27 cellular contexts compared by ENCODE assay signal in the genomic region with DNA sequence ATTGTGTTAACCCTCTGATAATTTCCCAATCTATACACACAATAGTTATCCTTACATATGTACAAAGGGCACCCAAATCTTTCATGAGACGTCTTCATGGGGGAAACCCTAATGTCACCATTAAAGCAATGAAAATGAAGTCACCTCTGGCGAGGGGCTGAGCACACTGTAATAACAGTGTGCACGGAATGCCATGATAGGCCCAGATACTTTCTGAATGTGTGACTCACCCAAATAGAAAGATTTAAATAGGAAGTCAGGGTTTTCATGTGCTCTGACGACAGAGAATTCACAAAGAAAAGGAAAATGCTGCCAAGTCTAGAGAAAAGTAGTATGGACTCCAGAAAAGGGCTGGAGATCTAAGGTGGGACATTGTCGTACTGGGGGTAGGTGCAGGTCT.
"Had no signal": no experiment of that assay in that cellular context is flagged by ENCODE, and none has a peak within 500 bp of the region (broad histone marks: within the 10 kb centered on the region; RNA-seq: fewer than 3 reads in every experiment).

No MANE protein-coding gene starts in this region.

- H3K27ac ChIP-seq: foreskin keratinocyte, neutrophil, skin epidermis, tibial nerve, vagina had no signal

- H3K9me3 Mint-ChIP-seq: activated B cell treated with CpG ODN at 0.5 μM for 24 hours; activated CD4-positive, alpha-beta T cell treated with anti-CD3 and anti-CD28 coated beads, Interleukin-2, amount 10 ng/mL, durations not matched to agents 24 days and 14 days; activated T-cell treated with anti-CD3 and anti-CD28 coated beads, Interleukin-2, amount 50 U/mL, for 72 hours had no signal

- H3K27me3 Mint-ChIP-seq: activated B cell treated with CpG ODN at 0.5 μM for 24 hours; activated CD4-positive, alpha-beta T cell treated with anti-CD3 and anti-CD28 coated beads, Interleukin-2, amount 10 ng/mL, durations not matched to agents 24 days and 14 days; progenitor cell of endocrine pancreas had no signal

- H3K27me3 ChIP-seq: foreskin keratinocyte, neutrophil, tibial nerve, vagina had no signal

- DNase-seq: activated B cell treated with CpG ODN at 0.5 μM for 24 hours; activated CD4-positive, alpha-beta T cell treated with anti-CD3 and anti-CD28 coated beads, Interleukin-2, amount 10 ng/mL, durations not matched to agents 24 days and 14 days; activated CD8-positive, alpha-beta memory T cell treated with anti-CD3 and anti-CD28 coated beads, Interleukin-2, amount 50 U/mL, for 4 hours; activated CD8-positive, alpha-beta T cell treated with anti-CD3 and anti-CD28 coated beads, Interleukin-2, amount 10 ng/mL, durations not matched to agents 7 days and 5 days; activated gamma-delta T cell treated with Interleukin-2 at 50 U/mL for 16 hours; activated T-cell treated with anti-CD3 and anti-CD28 coated beads, Interleukin-2, amount 50 U/mL, for 72 hours; amniotic stem cell; erythroblast; foreskin keratinocyte; glutamatergic neuron; hypothalamus; kidney glomerular epithelial cell; left ventricle myocardium superior; mesendoderm; natural killer cell; right cardiac atrium; stimulated activated CD4-positive, alpha-beta T cell treated with anti-CD3 and anti-CD28 coated beads, Interleukin-15, amount 100 ng/mL, for 24 hours; stimulated activated CD4-positive, alpha-beta T cell treated with anti-CD3 and anti-CD28 coated beads, Interleukin-4, amount 100 ng/mL, for 24 hours; stimulated activated naive CD4-positive, alpha-beta T cell treated with Interleukin-2 at 50 U/mL for 16 hours; substantia nigra; T-helper 2 cell had no signal

- H3K4me3 ChIP-seq: skin epidermis, tibial nerve, vagina had no signal

- H3K4me3 Mint-ChIP-seq: activated B cell treated with CpG ODN at 0.5 μM for 24 hours; activated CD4-positive, alpha-beta T cell treated with anti-CD3 and anti-CD28 coated beads, Interleukin-2, amount 10 ng/mL, durations not matched to agents 24 days and 14 days; activated CD8-positive, alpha-beta T cell treated with anti-CD3 and anti-CD28 coated beads, Interleukin-2, amount 10 ng/mL, durations not matched to agents 7 days and 5 days; activated naive CD8-positive, alpha-beta T cell; activated T-cell treated with anti-CD3 and anti-CD28 coated beads, Interleukin-2, amount 50 U/mL, for 72 hours; natural killer cell had no signal

- H3K4me1 ChIP-seq: foreskin keratinocyte, tibial nerve, vagina had no signal

- H3K36me3 ChIP-seq: neutrophil, vagina had no signal

- H3K36me3 Mint-ChIP-seq: activated naive CD8-positive, alpha-beta T cell had no signal

- ATAC-seq: activated CD8-positive, alpha-beta T cell treated with anti-CD3 and anti-CD28 coated beads, Interleukin-2, amount 10 ng/mL, durations not matched to agents 7 days and 5 days; activated T-cell treated with anti-CD3 and anti-CD28 coated beads, Interleukin-2, amount 50 U/mL, for 72 hours; foreskin keratinocyte; left ventricle myocardium superior; natural killer cell; right cardiac atrium had no signal

- H3K9me3 ChIP-seq: neutrophil, tibial nerve, vagina had no signal

- H3K4me1 Mint-ChIP-seq: activated B cell treated with CpG ODN at 0.5 μM for 24 hours; activated CD4-positive, alpha-beta T cell treated with anti-CD3 and anti-CD28 coated beads, Interleukin-2, amount 10 ng/mL, durations not matched to agents 24 days and 14 days; natural killer cell had no signal
